Comparison of ENCODE assay signal across 2 cellular contexts in genomic region chr7:121042899-121043298, GRCh38.
TF ChIP-seq lines count a peak whose summit lies in the region.

No MANE protein-coding gene starts in this region.

TF ChIP-seq in IMR-90, 13 proteins besides CTCF, POLR2A, EP300 and RAD21:
- TF ChIP-seq MAFK (IDR thresholded peaks at IDR 0.05; ENCODE audit: low read depth, low read length) (no peak), RCOR1 (IDR thresholded peaks at IDR 0.05; ENCODE audit: insufficient replicate concordance, low read length) (no peak), BHLHE40 (IDR thresholded peaks at IDR 0.05; ENCODE audit: low read depth, low read length) (no peak), CEBPB (IDR thresholded peaks at IDR 0.05; ENCODE audit: low read depth, low read length) (no peak), ELK1 (IDR thresholded peaks at IDR 0.05; ENCODE audit: borderline replicate concordance, low read depth, low read length) (no peak), CHD1 (IDR thresholded peaks at IDR 0.05; ENCODE audit: low read depth, low read length) (no peak), SMC3 (IDR thresholded peaks at IDR 0.05; ENCODE audit: low read depth, low read length) (no peak), RFX5 (IDR thresholded peaks at IDR 0.05; ENCODE audit: low read depth, low read length) (no peak), NFE2L2 (IDR thresholded peaks at IDR 0.05; ENCODE audit: low read depth, low read length) (no peak), MXI1 (IDR thresholded peaks at IDR 0.05; ENCODE audit: borderline replicate concordance, low read depth, low read length) (no peak), MAZ (IDR thresholded peaks at IDR 0.05; ENCODE audit: borderline replicate concordance, low read depth, low read length) (no peak), FOS (IDR thresholded peaks at IDR 0.05; ENCODE audit: low read depth, low read length) (no peak)
- TF ChIP-seq, protein P1, sequence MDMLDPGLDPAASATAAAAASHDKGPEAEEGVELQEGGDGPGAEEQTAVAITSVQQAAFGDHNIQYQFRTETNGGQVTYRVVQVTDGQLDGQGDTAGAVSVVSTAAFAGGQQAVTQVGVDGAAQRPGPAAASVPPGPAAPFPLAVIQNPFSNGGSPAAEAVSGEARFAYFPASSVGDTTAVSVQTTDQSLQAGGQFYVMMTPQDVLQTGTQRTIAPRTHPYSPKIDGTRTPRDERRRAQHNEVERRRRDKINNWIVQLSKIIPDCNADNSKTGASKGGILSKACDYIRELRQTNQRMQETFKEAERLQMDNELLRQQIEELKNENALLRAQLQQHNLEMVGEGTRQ (IDR thresholded peaks at IDR 0.05; ENCODE audit: low read depth, low read length), result no peak

TF ChIP-seq in K562, 482 proteins besides CTCF, POLR2A, EP300 and RAD21 (continues in another document):
- TF ChIP-seq ZNF224 (CRISPR knock-in tag; IDR thresholded peaks at IDR 0.05) (no peak), ZNF561 (CRISPR knock-in tag; conservative IDR thresholded peaks at IDR 0.05) (no peak), ZNF695 (CRISPR knock-in tag; IDR thresholded peaks at IDR 0.05) (no peak), ZNF551 (CRISPR knock-in tag; IDR thresholded peaks at IDR 0.05) (no peak), HDAC2 (IDR thresholded peaks at IDR 0.05) (0 out of 2 replicates have a peak, but pooled peaks have one; percentile 32), FOXK2 (conservative IDR thresholded peaks at IDR 0.05 in 1 of 2, IDR thresholded peaks at IDR 0.05 in 1 of 2; ENCODE audit: low read depth in 2 of 2) (0 out of 4 replicates have a peak, but pooled peaks of 1 of the 2 experiments have one; percentile 22), DDX20 (tag; IDR thresholded peaks at IDR 0.05; ENCODE audit: low read depth) (peak; percentile 42; the same call in 1 of the 2 replicates), LCOR (CRISPR knock-in tag; IDR thresholded peaks at IDR 0.05) (no peak), RAD51 (IDR thresholded peaks at IDR 0.05; ENCODE audit: borderline replicate concordance, low read depth) (no peak), ZNF445 (CRISPR knock-in tag; IDR thresholded peaks at IDR 0.05; ENCODE audit: low read depth) (peak; percentile 59; the same call in 1 of the 2 replicates), HSF4 (CRISPR knock-in tag; IDR thresholded peaks at IDR 0.05; ENCODE audit: borderline replicate concordance) (peak; percentile 62; the same call in 1 of the 2 replicates), CXXC5 (CRISPR knock-in tag; IDR thresholded peaks at IDR 0.05) (peak; percentile 61), NR2C1 (IDR thresholded peaks at IDR 0.05) (no peak), NR2C1 (tag; IDR thresholded peaks at IDR 0.05) (0 out of 2 replicates have a peak, but pooled peaks have one; percentile 44), ZNF134 (CRISPR knock-in tag; conservative IDR thresholded peaks at IDR 0.05) (0 out of 2 replicates have a peak, but pooled peaks have one; percentile 30), ATF4 (CRISPR knock-in tag; IDR thresholded peaks at IDR 0.05) (peak; percentile 64), LARP7 (IDR thresholded peaks at IDR 0.05) (0 out of 2 replicates have a peak, but pooled peaks have one; percentile 12), TOE1 (IDR thresholded peaks at IDR 0.05; ENCODE audit: borderline replicate concordance) (no peak), TOE1 (CRISPR knock-in tag; IDR thresholded peaks at IDR 0.05; ENCODE audit: borderline replicate concordance, low read depth) (no peak), TCF15 (CRISPR knock-in tag; IDR thresholded peaks at IDR 0.05) (no peak), CBX3 (IDR thresholded peaks at IDR 0.05; ENCODE audit: borderline replicate concordance in 1 of 2, low read length in 2 of 2) (no peak), ZNF778 (CRISPR knock-in tag; IDR thresholded peaks at IDR 0.05) (no peak), SMC3 (conservative IDR thresholded peaks at IDR 0.05; ENCODE audit: insufficient read depth, low read depth, low read length) (no peak), RBM22 (IDR thresholded peaks at IDR 0.05; ENCODE audit: low read depth, low read length, poor library complexity, severe bottlenecking) (no peak), JUND (IDR thresholded peaks at IDR 0.05; ENCODE audit: borderline replicate concordance, low read depth, low read length) (no peak), JUND (tag; IDR thresholded peaks at IDR 0.05; ENCODE audit: borderline replicate concordance, low read depth, low read length) (peak; percentile 25; the same call in 1 of the 3 replicates), TEAD2 (tag; IDR thresholded peaks at IDR 0.05) (0 out of 2 replicates have a peak, but pooled peaks have one; percentile 32), AFF1 (IDR thresholded peaks at IDR 0.05; ENCODE audit: low read depth in 1 of 2, partially characterized antibody in 2 of 2) (peak in 1 of 2 experiments; percentile 57), DMBX1 (CRISPR knock-in tag; IDR thresholded peaks at IDR 0.05; ENCODE audit: borderline replicate concordance) (peak; percentile 92), BCL6 (CRISPR knock-in tag; IDR thresholded peaks at IDR 0.05) (peak; percentile 52; the same call in 1 of the 2 replicates), RFX7 (CRISPR knock-in tag; IDR thresholded peaks at IDR 0.05) (no peak), MEF2A (IDR thresholded peaks at IDR 0.05; ENCODE audit: control insufficient read depth, low read depth, low read length) (no peak), SNIP1 (IDR thresholded peaks at IDR 0.05; ENCODE audit: low read depth) (no peak), MEIS2 (IDR thresholded peaks at IDR 0.05; ENCODE audit: partially characterized antibody) (no peak), MTF1 (CRISPR knock-in tag; IDR thresholded peaks at IDR 0.05; ENCODE audit: borderline replicate concordance) (no peak), JUNB (CRISPR knock-in tag; conservative IDR thresholded peaks at IDR 0.05) (no peak), CHCHD3 (CRISPR knock-in tag; IDR thresholded peaks at IDR 0.05) (no peak), ZNF740 (CRISPR knock-in tag; IDR thresholded peaks at IDR 0.05) (no peak), ZNF740 (tag; IDR thresholded peaks at IDR 0.05) (peak in 1 of 2 experiments; percentile 77; a peak in 2 of 4 replicates), C11orf30 (IDR thresholded peaks at IDR 0.05; ENCODE audit: low read depth) (peak; percentile 24; the same call in 1 of the 2 replicates), ETV6 (IDR thresholded peaks at IDR 0.05; ENCODE audit: borderline replicate concordance in 1 of 2, low read depth in 2 of 2, low read length in 1 of 2) (no peak), ETV6 (CRISPR knock-in tag; IDR thresholded peaks at IDR 0.05; ENCODE audit: borderline replicate concordance) (no peak), BACH1 (tag; IDR thresholded peaks at IDR 0.05) (peak; percentile 28; the same call in 1 of the 2 replicates), PTRF (tag; IDR thresholded peaks at IDR 0.05) (peak; percentile 53; the same call in 1 of the 2 replicates)
- TF ChIP-seq, protein P2, sequence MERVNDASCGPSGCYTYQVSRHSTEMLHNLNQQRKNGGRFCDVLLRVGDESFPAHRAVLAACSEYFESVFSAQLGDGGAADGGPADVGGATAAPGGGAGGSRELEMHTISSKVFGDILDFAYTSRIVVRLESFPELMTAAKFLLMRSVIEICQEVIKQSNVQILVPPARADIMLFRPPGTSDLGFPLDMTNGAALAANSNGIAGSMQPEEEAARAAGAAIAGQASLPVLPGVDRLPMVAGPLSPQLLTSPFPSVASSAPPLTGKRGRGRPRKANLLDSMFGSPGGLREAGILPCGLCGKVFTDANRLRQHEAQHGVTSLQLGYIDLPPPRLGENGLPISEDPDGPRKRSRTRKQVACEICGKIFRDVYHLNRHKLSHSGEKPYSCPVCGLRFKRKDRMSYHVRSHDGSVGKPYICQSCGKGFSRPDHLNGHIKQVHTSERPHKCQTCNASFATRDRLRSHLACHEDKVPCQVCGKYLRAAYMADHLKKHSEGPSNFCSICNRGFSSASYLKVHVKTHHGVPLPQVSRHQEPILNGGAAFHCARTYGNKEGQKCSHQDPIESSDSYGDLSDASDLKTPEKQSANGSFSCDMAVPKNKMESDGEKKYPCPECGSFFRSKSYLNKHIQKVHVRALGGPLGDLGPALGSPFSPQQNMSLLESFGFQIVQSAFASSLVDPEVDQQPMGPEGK (CRISPR knock-in tag; IDR thresholded peaks at IDR 0.05; ENCODE audit: borderline replicate concordance), result 0 out of 2 replicates have a peak, but pooled peaks have one; percentile 18
- TF ChIP-seq, protein P3, sequence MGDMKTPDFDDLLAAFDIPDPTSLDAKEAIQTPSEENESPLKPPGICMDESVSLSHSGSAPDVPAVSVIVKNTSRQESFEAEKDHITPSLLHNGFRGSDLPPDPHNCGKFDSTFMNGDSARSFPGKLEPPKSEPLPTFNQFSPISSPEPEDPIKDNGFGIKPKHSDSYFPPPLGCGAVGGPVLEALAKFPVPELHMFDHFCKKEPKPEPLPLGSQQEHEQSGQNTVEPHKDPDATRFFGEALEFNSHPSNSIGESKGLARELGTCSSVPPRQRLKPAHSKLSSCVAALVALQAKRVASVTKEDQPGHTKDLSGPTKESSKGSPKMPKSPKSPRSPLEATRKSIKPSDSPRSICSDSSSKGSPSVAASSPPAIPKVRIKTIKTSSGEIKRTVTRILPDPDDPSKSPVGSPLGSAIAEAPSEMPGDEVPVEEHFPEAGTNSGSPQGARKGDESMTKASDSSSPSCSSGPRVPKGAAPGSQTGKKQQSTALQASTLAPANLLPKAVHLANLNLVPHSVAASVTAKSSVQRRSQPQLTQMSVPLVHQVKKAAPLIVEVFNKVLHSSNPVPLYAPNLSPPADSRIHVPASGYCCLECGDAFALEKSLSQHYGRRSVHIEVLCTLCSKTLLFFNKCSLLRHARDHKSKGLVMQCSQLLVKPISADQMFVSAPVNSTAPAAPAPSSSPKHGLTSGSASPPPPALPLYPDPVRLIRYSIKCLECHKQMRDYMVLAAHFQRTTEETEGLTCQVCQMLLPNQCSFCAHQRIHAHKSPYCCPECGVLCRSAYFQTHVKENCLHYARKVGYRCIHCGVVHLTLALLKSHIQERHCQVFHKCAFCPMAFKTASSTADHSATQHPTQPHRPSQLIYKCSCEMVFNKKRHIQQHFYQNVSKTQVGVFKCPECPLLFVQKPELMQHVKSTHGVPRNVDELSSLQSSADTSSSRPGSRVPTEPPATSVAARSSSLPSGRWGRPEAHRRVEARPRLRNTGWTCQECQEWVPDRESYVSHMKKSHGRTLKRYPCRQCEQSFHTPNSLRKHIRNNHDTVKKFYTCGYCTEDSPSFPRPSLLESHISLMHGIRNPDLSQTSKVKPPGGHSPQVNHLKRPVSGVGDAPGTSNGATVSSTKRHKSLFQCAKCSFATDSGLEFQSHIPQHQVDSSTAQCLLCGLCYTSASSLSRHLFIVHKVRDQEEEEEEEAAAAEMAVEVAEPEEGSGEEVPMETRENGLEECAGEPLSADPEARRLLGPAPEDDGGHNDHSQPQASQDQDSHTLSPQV (IDR thresholded peaks at IDR 0.05), result peak; percentile 58; the same call in 1 of the 2 replicates
- TF ChIP-seq, protein P4, sequence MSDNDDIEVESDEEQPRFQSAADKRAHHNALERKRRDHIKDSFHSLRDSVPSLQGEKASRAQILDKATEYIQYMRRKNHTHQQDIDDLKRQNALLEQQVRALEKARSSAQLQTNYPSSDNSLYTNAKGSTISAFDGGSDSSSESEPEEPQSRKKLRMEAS (CRISPR knock-in tag; IDR thresholded peaks at IDR 0.05), result no peak
